In the genomic region with DNA sequence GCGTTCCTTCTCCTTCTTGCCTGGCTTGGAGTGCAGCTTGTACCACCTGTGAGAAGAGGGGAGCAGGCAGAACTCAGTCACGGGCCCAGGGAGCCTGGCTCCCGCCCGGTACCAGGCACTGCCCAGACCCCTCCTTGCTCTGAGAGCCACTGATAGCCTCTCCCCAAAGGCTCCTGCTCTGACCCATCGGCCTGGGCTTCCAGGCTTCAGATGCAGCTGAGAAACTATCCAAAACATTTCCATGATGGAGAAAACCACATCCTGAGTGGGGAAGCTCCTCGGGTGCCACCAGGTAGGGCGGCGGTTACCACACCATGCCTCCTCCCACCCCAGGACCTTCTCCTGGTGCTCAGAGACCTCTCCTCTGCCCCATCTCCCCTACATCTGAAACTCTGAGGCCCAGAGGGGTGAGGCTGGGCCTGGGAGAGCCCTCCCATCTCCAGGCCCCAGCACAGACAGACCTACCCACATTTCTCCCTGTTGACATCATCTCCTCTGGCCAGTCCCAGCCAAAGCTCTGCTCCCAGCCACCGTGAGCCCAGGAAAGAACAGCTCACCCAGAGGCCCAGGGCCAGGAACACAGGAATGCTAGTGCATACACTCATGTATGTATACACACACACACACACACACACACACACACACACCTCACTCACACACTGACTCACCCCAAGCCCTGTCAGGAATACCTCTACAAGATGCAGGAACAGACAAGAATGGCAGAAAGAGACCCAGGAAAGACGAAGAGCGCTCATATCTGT, we compare ENCODE assay signal across 8 cellular contexts. TPM values are rescaled to one million over a fixed set of nuclear protein-coding genes. Genes with fewer than 3 reads are reported as not detected.
DNase-seq lines count a peak whose midpoint lies in the region; ATAC-seq lines count a peak whose summit lies in the region.

No MANE protein-coding gene starts in this region.

- DNase-seq in Daoy (ENCODE audit: low read depth) (peak; percentile 93), T1000 (lab: John Stamatoyannopoulos, UW) (peak; percentile 83), glomerular visceral epithelial cell (ENCODE audit: extremely low spot score) (peak; percentile 97), pulmonary artery endothelial cell (ENCODE audit: low read depth, low spot score) (peak; percentile 60), NCI-H1092 (lab: John Stamatoyannopoulos, UW) (no peak), COLO668 (lab: John Stamatoyannopoulos, UW; ENCODE audit: unreplicated experiment) (no peak)
- DNase-seq in activated effector memory CD4-positive, alpha-beta T cell treated with Interleukin-2 at 50 U/mL for 16 hours, result no peak

- no peak for ATAC-seq in GM18909 (IDR thresholded peaks at IDR 0.05; ENCODE audit: poor library complexity, unreplicated experiment)

RNA-seq across cellular contexts. Expression of a gene that starts 17.9 kb away (rescaled TPM):
- 10.2 and 11.0 TPM in 2 replicates for total RNA-seq in Daoy (2014; rRNA removed; shearing (Covaris generic))
- 11.1 and 16.1 TPM in 2 replicates for total RNA-seq in pulmonary artery endothelial cell

RNA-seq across cellular contexts. Expression of a gene that starts 23.3 kb away (rescaled TPM):
- total RNA-seq in Daoy (2014; rRNA removed; shearing (Covaris generic)), result 18.0 and 20.6 TPM in 2 replicates
- total RNA-seq in pulmonary artery endothelial cell, result 47.2 and 50.2 TPM in 2 replicates

Comparison
In these comparisons a context has a peak if more than half of its experiments do, and no peak if none do; other contexts are left out.
1. DNase-seq: peak in Daoy (single experiment), T1000 (single experiment), glomerular visceral epithelial cell (single experiment) and pulmonary artery endothelial cell (single experiment); none in activated effector memory CD4-positive, alpha-beta T cell treated with Interleukin-2 at 50 U/mL for 16 hours (single experiment), NCI-H1092 (single experiment) and COLO668 (single experiment).